Comparison of ENCODE assay signal across 1 cellular context in the genomic region with DNA sequence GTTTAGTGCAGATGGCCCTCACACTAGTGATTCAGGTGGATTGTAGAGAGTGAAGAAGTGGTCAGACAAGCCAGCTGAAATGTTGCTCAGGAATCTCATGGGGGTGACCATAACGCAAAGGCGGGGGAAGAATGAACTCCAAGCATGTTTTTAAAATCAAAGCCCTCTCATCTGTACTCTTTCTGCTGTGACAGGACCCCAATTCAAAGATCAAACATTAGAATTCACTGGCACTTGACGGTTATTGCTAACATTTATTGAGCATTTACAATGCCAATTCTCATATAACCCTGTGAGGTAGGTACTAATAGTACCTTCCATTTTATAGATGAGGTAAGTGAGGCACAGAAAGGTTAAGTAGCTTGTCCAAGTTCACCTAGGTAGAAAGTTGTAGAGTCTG.
TF ChIP-seq lines count a peak whose summit lies in the region.

No MANE protein-coding gene starts in this region.

TF ChIP-seq in K562, 482 proteins besides CTCF, POLR2A, EP300 and RAD21:
- TF ChIP-seq PRDM10 (IDR thresholded peaks at IDR 0.05; ENCODE audit: partially characterized antibody) (peak; percentile 89), FOXA1 (IDR thresholded peaks at IDR 0.05; ENCODE audit: borderline replicate concordance) (no peak)
